11 cellular contexts compared by ENCODE assay signal in the genomic region with DNA sequence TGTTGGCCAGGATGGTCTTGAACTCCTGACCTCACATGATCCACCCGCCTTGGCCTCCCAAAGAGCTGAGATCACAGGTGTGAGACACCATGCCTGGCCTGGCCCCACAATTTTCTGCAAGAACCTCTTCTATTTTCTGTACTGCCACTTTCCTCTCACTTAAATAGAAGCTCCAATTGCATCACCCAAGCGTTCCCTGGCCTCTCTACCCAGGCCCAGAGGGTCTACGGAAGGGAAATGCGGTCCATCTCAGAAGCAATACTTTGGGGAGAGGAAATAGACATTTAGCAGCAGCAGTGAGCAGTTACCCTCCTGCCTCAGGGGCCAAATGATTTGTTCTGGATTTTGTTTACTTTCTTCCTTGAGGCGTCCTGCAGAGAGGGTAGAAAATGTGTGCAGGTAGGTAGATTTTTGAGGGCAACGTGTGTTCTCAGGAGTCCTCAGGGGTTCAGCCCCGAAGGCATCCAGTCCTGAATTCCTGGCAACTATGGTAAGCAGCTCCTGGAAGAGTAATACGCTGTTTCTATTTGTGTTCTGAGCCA. TPM values are rescaled to one million over a fixed set of nuclear protein-coding genes. Genes with fewer than 3 reads are reported as not detected.
"Had no signal": no experiment of that assay in that cellular context is flagged by ENCODE, and none has a peak within 500 bp of the region (broad histone marks: within the 10 kb centered on the region; RNA-seq: fewer than 3 reads in every experiment).

No MANE protein-coding gene starts in this region.

- H3K4me3 Mint-ChIP-seq: activated naive CD8-positive, alpha-beta T cell had no signal

- H3K36me3 Mint-ChIP-seq: activated naive CD8-positive, alpha-beta T cell; stimulated activated naive B cell treated with anti-CD40 and anti-IgM and Interleukin-4, amounts not matched to agents 10 μg/mL and 1 μg/mL and 100 μg/mL, for 72 hours had no signal

- H3K9me3 Mint-ChIP-seq: stimulated activated naive B cell treated with anti-CD40 and anti-IgM and Interleukin-4, amounts not matched to agents 10 μg/mL and 1 μg/mL and 100 μg/mL, for 72 hours had no signal

- DNase-seq: activated CD4-positive, alpha-beta T cell treated with anti-CD3 and anti-CD28 coated beads, Interleukin-2, amount 50 U/mL, for 4 hours; effector CD4-positive, alpha-beta T cell; gastrocnemius medialis; heart left ventricle; left ventricle myocardium superior; sigmoid colon; stimulated activated naive B cell treated with anti-CD40 and anti-IgM and Interleukin-4, amounts not matched to agents 10 μg/mL and 1 μg/mL and 100 μg/mL, for 72 hours; T-helper 2 cell; WERI-Rb-1 had no signal

- H3K27me3 Mint-ChIP-seq: activated naive CD8-positive, alpha-beta T cell had no signal

- ATAC-seq: gastrocnemius medialis, heart left ventricle, left ventricle myocardium superior had no signal

- H3K27ac Mint-ChIP-seq: activated naive CD8-positive, alpha-beta T cell; stimulated activated naive B cell treated with anti-CD40 and anti-IgM and Interleukin-4, amounts not matched to agents 10 μg/mL and 1 μg/mL and 100 μg/mL, for 72 hours had no signal

RNA-seq across cellular contexts. Expression of a gene that starts 11.0 kb away (rescaled TPM):
- total RNA-seq: bronchial epithelial cell, left ventricle myocardium superior had no signal
